8 cellular contexts compared by ENCODE assay signal in the genomic region with DNA sequence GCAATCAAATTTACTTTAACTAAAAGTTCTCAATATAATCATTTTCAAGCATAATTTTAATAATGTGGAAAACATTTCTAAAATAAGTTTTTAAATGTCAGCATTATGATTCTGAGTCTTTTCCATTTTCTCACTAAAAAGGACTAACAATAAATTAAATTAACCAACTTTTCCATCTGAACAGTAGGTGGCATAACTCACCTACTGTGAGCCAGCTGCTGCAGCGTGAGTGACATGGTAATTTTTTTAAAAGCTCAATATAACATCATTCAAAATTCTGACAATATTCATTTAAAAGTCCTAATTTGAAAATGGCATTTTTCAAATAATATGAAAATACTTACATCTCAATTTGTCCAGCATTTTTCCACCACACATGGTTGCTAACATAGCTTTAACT.
DNase-seq lines count a peak whose midpoint lies in the region; ATAC-seq, FAIRE-seq and TF ChIP-seq lines count a peak whose summit lies in the region.

No MANE protein-coding gene starts in this region.

- H3K79me2 ChIP-seq in neural cell (replicated peaks; ENCODE audit: insufficient read depth, low read length), result no peaks in the 10 kb centered on the region

- no peak overlapping the region for H3K9ac ChIP-seq in neural cell (ENCODE audit: low read length)

- H3K27ac ChIP-seq in coronary artery (no peak overlapping the region), neural cell (ENCODE audit: low read length) (no peak overlapping the region)

- ATAC-seq in GM18505 (IDR thresholded peaks at IDR 0.05; ENCODE audit: unreplicated experiment), result no peak

- no peaks in the 10 kb centered on the region for H3K36me3 ChIP-seq in neural cell (ENCODE audit: insufficient read depth, low read length)

- peak; percentile 91 for FAIRE-seq in A204.1 (lab: Jason Lieb, UNC)

- H3K4me2 ChIP-seq in neural cell (ENCODE audit: low read length), result no peak overlapping the region

- no peaks in the 10 kb centered on the region for H3K9me2 ChIP-seq in neural cell (ENCODE audit: insufficient read depth, low read length)

- H3K27me3 ChIP-seq in neural cell (ENCODE audit: insufficient read depth, low read depth, low read length), result no peaks in the 10 kb centered on the region

- H3K4me3 ChIP-seq in coronary artery (no peak overlapping the region), neural cell (ENCODE audit: low read length) (no peak overlapping the region)

- TF ChIP-seq RAD21 in neural cell (conservative IDR thresholded peaks at IDR 0.05), result peak; percentile 74

- no peak for TF ChIP-seq EP300 in neural cell (conservative IDR thresholded peaks at IDR 0.05; ENCODE audit: poor library complexity, severe bottlenecking)

- TF ChIP-seq CTCF in coronary artery (IDR thresholded peaks at IDR 0.05), result peak; percentile 55
- TF ChIP-seq CTCF in neural cell (IDR thresholded peaks at IDR 0.05; ENCODE audit: poor library complexity, severe bottlenecking), result peak; percentile 69

- no peak overlapping the region for H2AFZ ChIP-seq in neural cell (ENCODE audit: low read depth, low read length)

- H3F3A ChIP-seq in neural cell (ENCODE audit: insufficient read depth, low read length, poor library complexity, severe bottlenecking), result no peaks in the 10 kb centered on the region

- no peak for TF ChIP-seq POLR2A in GM18505 (IDR thresholded peaks at IDR 0.05; ENCODE audit: borderline replicate concordance, extremely low read depth, insufficient read depth, insufficient read length)

- H3K9me3 ChIP-seq in neural cell (ENCODE audit: low read length), result no peaks in the 10 kb centered on the region

- no peaks in the 10 kb centered on the region for H4K20me1 ChIP-seq in neural cell (ENCODE audit: insufficient read depth)

- DNase-seq in ELR (ENCODE audit: low read depth) (peak; percentile 43), NCI-H460 (ENCODE audit: extremely low read depth, low read depth) (peak; percentile 34), coronary artery (ENCODE audit: low spot score) (no peak), middle frontal gyrus (ENCODE audit: extremely low spot score, low spot score) (no peak), C1 segment of cervical spinal cord (lab: John Stamatoyannopoulos, UW) (no peak)

TF ChIP-seq in neural cell, 6 proteins besides CTCF, POLR2A, EP300 and RAD21:
- TF ChIP-seq SMC3 (conservative IDR thresholded peaks at IDR 0.05; ENCODE audit: poor library complexity) (peak; percentile 64), TAF1 (IDR thresholded peaks at IDR 0.05; ENCODE audit: low read depth) (no peak)

Comparison
In these comparisons a context has a peak if more than half of its experiments do, and no peak if none do; other contexts are left out.
1. DNase-seq: peak in ELR (single experiment) and NCI-H460 (single experiment); none in coronary artery (single experiment), middle frontal gyrus (single experiment) and C1 segment of cervical spinal cord (0 of 14).